7 cellular contexts compared by ENCODE assay signal in the genomic region with DNA sequence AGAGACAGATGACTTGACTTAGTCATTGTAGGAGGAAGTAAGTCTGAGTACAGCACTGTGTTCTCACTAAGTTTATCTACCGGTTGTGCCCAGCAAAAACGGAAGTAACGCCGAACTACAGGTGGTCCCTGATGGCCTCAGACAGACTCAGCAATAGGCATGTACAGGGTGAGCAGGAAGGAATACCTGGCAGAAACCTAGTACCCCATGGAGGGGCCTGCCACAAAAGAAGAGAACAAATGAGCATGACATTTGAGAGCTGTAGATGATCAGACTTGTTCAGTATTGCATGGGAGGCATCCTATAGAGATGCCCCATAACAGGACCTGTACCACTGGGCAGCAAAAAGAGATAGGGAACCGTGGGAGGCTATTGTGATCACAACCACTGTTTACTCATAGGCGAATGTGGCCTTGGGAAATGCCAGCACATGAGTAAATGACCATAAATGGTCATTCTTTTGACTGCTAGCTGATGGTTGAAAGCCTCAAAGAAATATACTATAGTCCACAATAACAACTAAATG.
DNase-seq lines count a peak whose midpoint lies in the region; ATAC-seq and TF ChIP-seq lines count a peak whose summit lies in the region.

No MANE protein-coding gene starts in this region.

- H3K4me1 ChIP-seq in Peyer's patch (peaks cover 0 to 5% (median 2%) of the 10 kb centered on the region in 4 donors), gastrocnemius medialis (no peaks in the 10 kb centered on the region)

- no peak for TF ChIP-seq CTCF in Peyer's patch (IDR thresholded peaks at IDR 0.05)
- TF ChIP-seq CTCF in gastrocnemius medialis (IDR thresholded peaks at IDR 0.05 in 4 of 5, conservative IDR thresholded peaks at IDR 0.05 in 1 of 5) = no peak

- H3K27me3 ChIP-seq in Peyer's patch (no peaks in the 10 kb centered on the region), gastrocnemius medialis (no peaks in the 10 kb centered on the region)

- intact Hi-C loops in gastrocnemius medialis (cut with DNase I; ENCODE audit: low total_unique reads) = no loop called here

- H3K27ac ChIP-seq in Peyer's patch = peak overlapping the region in 2 of 4 donors; percentile 12 to 34
- no peak overlapping the region for H3K27ac ChIP-seq in gastrocnemius medialis

- H3K9me3 ChIP-seq in Peyer's patch (no peaks in the 10 kb centered on the region), gastrocnemius medialis (no peaks in the 10 kb centered on the region)

- in situ Hi-C loops in gastrocnemius medialis (cut with MboI; ENCODE audit: low sequenced_read_pairs in 4 of 4) = no loop called here

- ATAC-seq in GM18873 (IDR thresholded peaks at IDR 0.05; ENCODE audit: low FRiP score, unreplicated experiment) (peak; percentile 48), HG02759 (IDR thresholded peaks at IDR 0.05; ENCODE audit: unreplicated experiment) (peak; percentile 69), gastrocnemius medialis (no peak)

- no peak overlapping the region for H3K4me3 ChIP-seq in Peyer's patch
- no peak overlapping the region for H3K4me3 ChIP-seq in gastrocnemius medialis

- no peak for TF ChIP-seq POLR2A in Peyer's patch (IDR thresholded peaks at IDR 0.05)
- no peak for TF ChIP-seq POLR2A in gastrocnemius medialis (IDR thresholded peaks at IDR 0.05)

- DNase-seq in Peyer's patch (peak in 2 of 3 donors; percentile 62 to 73), germinal center (ENCODE audit: low spot score) (peak; percentile 69), GOT3 (lab: John Stamatoyannopoulos, UW) (no peak), gastrocnemius medialis (no peak)
- no peak for DNase-seq in stimulated activated CD4-positive, alpha-beta T cell treated with anti-CD3 and anti-CD28 coated beads, Interleukin-4, amount 100 ng/mL, for 4 hours

- H3K36me3 ChIP-seq in Peyer's patch (no peaks in the 10 kb centered on the region), gastrocnemius medialis (no peaks in the 10 kb centered on the region)

Comparison
In these comparisons a context has a peak if more than half of its experiments do, and no peak if none do; other contexts are left out.
1. ATAC-seq: peak in GM18873 (single experiment) and HG02759 (single experiment); none in gastrocnemius medialis (0 of 2).
2. DNase-seq: peak in Peyer's patch (2 of 3) and germinal center (single experiment); none in GOT3 (single experiment), gastrocnemius medialis (0 of 2) and stimulated activated CD4-positive, alpha-beta T cell treated with anti-CD3 and anti-CD28 coated beads, Interleukin-4, amount 100 ng/mL, for 4 hours (0 of 2).